7 cellular contexts compared by ENCODE assay signal in genomic region chr2:18309627-18310026, GRCh38.
"Had no signal": no experiment of that assay in that cellular context is flagged by ENCODE, and none has a peak within 500 bp of the region (broad histone marks: within the 10 kb centered on the region; RNA-seq: fewer than 3 reads in every experiment).

No MANE protein-coding gene starts in this region.

- H3K4me1 ChIP-seq: HAP-1 had no signal

- H3K4me3 Mint-ChIP-seq: HFFc6, IgD-negative memory B cell had no signal

- H3K4me1 Mint-ChIP-seq: IgD-negative memory B cell had no signal

- H3K27me3 Mint-ChIP-seq: IgD-negative memory B cell had no signal

- H3K27ac Mint-ChIP-seq: HFFc6, IgD-negative memory B cell had no signal

- H3K4me3 ChIP-seq: GM23248, HAP-1 had no signal

- H3K9ac ChIP-seq: GM23248 had no signal

- DNase-seq: GM23248, GOT3, H7, HFFc6 had no signal

- ATAC-seq: HCT116 had no signal

- H3K27ac ChIP-seq: GM23248 had no signal
